Comparison of ENCODE assay signal across 24 cellular contexts in the genomic region with DNA sequence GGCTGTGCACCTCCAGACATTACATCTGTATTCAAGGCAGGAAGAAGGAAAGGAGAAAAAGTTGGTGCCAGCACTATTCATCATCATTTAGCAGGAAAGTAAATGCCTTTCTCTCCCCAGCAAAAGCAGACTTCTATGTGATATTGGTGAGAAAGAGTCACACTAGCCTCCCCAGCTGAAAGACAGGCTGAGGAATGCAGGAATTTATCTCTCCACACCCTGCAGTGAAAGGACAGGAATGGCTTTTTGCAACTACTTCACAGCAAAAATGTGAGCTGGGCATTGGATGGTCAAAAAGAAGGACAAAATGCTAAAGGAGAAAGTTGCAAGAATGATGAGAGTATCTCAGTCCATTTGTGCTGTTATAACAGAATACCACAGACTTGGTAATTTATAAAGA.
"Had no signal": no experiment of that assay in that cellular context is flagged by ENCODE, and none has a peak within 500 bp of the region (broad histone marks: within the 10 kb centered on the region; RNA-seq: fewer than 3 reads in every experiment).

No MANE protein-coding gene starts in this region.

- H3K4me3 ChIP-seq: Peyer's patch, SJCRH30 had no signal

- H3K4me3 Mint-ChIP-seq: activated CD4-positive, alpha-beta memory T cell treated with anti-CD3 and anti-CD28 coated beads, Interleukin-2, amount 10 ng/mL, durations not matched to agents 7 days and 5 days; activated CD4-positive, alpha-beta T cell treated with anti-CD3 and anti-CD28 coated beads, Interleukin-2, amount 10 ng/mL, durations not matched to agents 7 days and 5 days; activated naive CD4-positive, alpha-beta T cell treated with anti-CD3 and anti-CD28 coated beads for 36 hours; activated naive CD8-positive, alpha-beta T cell treated with anti-CD3 and anti-CD28 coated beads for 36 hours; activated T-helper 17 cell treated with anti-CD3 and anti-CD28 coated beads, Interleukin-2, amount 50 U/mL, for 72 hours had no signal

- H3K4me1 Mint-ChIP-seq: activated CD4-positive, alpha-beta memory T cell treated with anti-CD3 and anti-CD28 coated beads, Interleukin-2, amount 10 ng/mL, durations not matched to agents 7 days and 5 days; activated CD4-positive, alpha-beta T cell treated with anti-CD3 and anti-CD28 coated beads, Interleukin-2, amount 10 ng/mL, durations not matched to agents 7 days and 5 days; activated naive CD8-positive, alpha-beta T cell treated with anti-CD3 and anti-CD28 coated beads for 36 hours; activated T-helper 17 cell treated with anti-CD3 and anti-CD28 coated beads, Interleukin-2, amount 50 U/mL, for 72 hours had no signal

- H3K27me3 ChIP-seq: Peyer's patch, SJCRH30 had no signal

- DNase-seq: activated CD4-positive, alpha-beta memory T cell treated with anti-CD3 and anti-CD28 coated beads, Interleukin-2, amount 10 ng/mL, durations not matched to agents 7 days and 5 days; activated CD4-positive, alpha-beta T cell treated with anti-CD3 and anti-CD28 coated beads, Interleukin-2, amount 10 ng/mL, durations not matched to agents 7 days and 5 days; activated CD4-positive, CD25-positive, alpha-beta regulatory T cell; activated gamma-delta T cell; activated naive CD4-positive, alpha-beta T cell treated with anti-CD3 and anti-CD28 coated beads for 36 hours; activated naive CD8-positive, alpha-beta T cell treated with anti-CD3 and anti-CD28 coated beads for 36 hours; activated T-cell treated with anti-CD3 and anti-CD28 coated beads for 4 hours; activated T-cell treated with anti-CD3 and anti-CD28 coated beads, Interleukin-2, amount 50 U/mL, for 48 hours; cerebellar nuclear complex; Karpas-422; NCI-H1048; NCI-H1417; NCI-H1930; NCI-H2171; NCI-H226; NCI-H526 treated with DMSO at 0.1 percent for 48 hours; Peyer's patch; Right ventricle myocardium superior; SJCRH30; SK-N-SH; T-helper 1 cell had no signal

- H3K27ac ChIP-seq: Peyer's patch, RWPE1, SJCRH30, VCaP had no signal

- H3K9me3 Mint-ChIP-seq: activated CD4-positive, alpha-beta memory T cell treated with anti-CD3 and anti-CD28 coated beads, Interleukin-2, amount 10 ng/mL, durations not matched to agents 7 days and 5 days; activated CD4-positive, alpha-beta T cell treated with anti-CD3 and anti-CD28 coated beads, Interleukin-2, amount 10 ng/mL, durations not matched to agents 7 days and 5 days; activated naive CD4-positive, alpha-beta T cell treated with anti-CD3 and anti-CD28 coated beads for 36 hours had no signal

- H3K27me3 Mint-ChIP-seq: activated CD4-positive, alpha-beta T cell treated with anti-CD3 and anti-CD28 coated beads, Interleukin-2, amount 10 ng/mL, durations not matched to agents 7 days and 5 days had no signal

- H3K9me2 ChIP-seq: SK-N-SH had no signal

- H3K36me3 ChIP-seq: Peyer's patch, SJCRH30 had no signal

- H3K4me2 ChIP-seq: SK-N-SH had no signal

- H3K36me3 Mint-ChIP-seq: activated naive CD8-positive, alpha-beta T cell treated with anti-CD3 and anti-CD28 coated beads for 36 hours had no signal

- ATAC-seq: activated T-helper 17 cell treated with anti-CD3 and anti-CD28 coated beads, Interleukin-2, amount 50 U/mL, for 72 hours had no signal

- H3K27ac Mint-ChIP-seq: activated CD4-positive, alpha-beta memory T cell treated with anti-CD3 and anti-CD28 coated beads, Interleukin-2, amount 10 ng/mL, durations not matched to agents 7 days and 5 days; activated CD4-positive, alpha-beta T cell treated with anti-CD3 and anti-CD28 coated beads, Interleukin-2, amount 10 ng/mL, durations not matched to agents 7 days and 5 days; activated naive CD4-positive, alpha-beta T cell treated with anti-CD3 and anti-CD28 coated beads for 36 hours; activated naive CD8-positive, alpha-beta T cell treated with anti-CD3 and anti-CD28 coated beads for 36 hours; activated T-helper 17 cell treated with anti-CD3 and anti-CD28 coated beads, Interleukin-2, amount 50 U/mL, for 72 hours had no signal

- H3K4me1 ChIP-seq: Peyer's patch, SJCRH30 had no signal
